Comparison of ENCODE assay signal across 17 cellular contexts in genomic region chr1:67987046-67987799, GRCh38.
DNase-seq lines count a peak whose midpoint lies in the region; ATAC-seq and TF ChIP-seq lines count a peak whose summit lies in the region.
"Had no signal": no experiment of that assay in that cellular context is flagged by ENCODE, and none has a peak within 500 bp of the region (broad histone marks: within the 10 kb centered on the region; RNA-seq: fewer than 3 reads in every experiment).

No MANE protein-coding gene starts in this region.

- H3K79me2 ChIP-seq in mammary epithelial cell (ENCODE audit: insufficient read depth, low read length) (no peaks in the 10 kb centered on the region), Karpas-422 (ENCODE audit: low read length) (no peaks in the 10 kb centered on the region)

- H3K9me3 ChIP-seq in mammary epithelial cell (replicated peaks; ENCODE audit: insufficient read depth, low read length) (no peaks in the 10 kb centered on the region), left lung (no peaks in the 10 kb centered on the region), Karpas-422 (ENCODE audit: low read length) (no peaks in the 10 kb centered on the region)
- H3K9me3 ChIP-seq: esophagus squamous epithelium had no signal

- H3K36me3 ChIP-seq in mammary epithelial cell (ENCODE audit: insufficient read depth, low read length) = no peaks in the 10 kb centered on the region
- no peaks in the 10 kb centered on the region for H3K36me3 ChIP-seq in left lung
- H3K36me3 ChIP-seq in Karpas-422 (ENCODE audit: insufficient read depth, low read length) = no peaks in the 10 kb centered on the region
- H3K36me3 ChIP-seq: esophagus squamous epithelium had no signal

- H3K4me2 ChIP-seq in mammary epithelial cell (ENCODE audit: insufficient read depth, low read depth, low read length) = no peak overlapping the region
- no peak overlapping the region for H3K4me2 ChIP-seq in Karpas-422 (ENCODE audit: low read depth, low read length, poor library complexity, severe bottlenecking)

- CTCF ChIA-PET in mammary epithelial cell (lab: Charles Lee; ENCODE audit: low non-redundant PET) = no interaction called here

- intact Hi-C loops in mammary epithelial cell (cut with micrococcal nuclease) (no loop called here), left lung (cut with DNase I) (no loop called here)

- peak; percentile 97 for DNase-seq in AG10803 (ENCODE audit: low read depth)
- peak; percentile 92 for DNase-seq in M059J (ENCODE audit: low read depth)
- DNase-seq in mammary epithelial cell = peak; percentile 87
- no peak for DNase-seq in left lung
- no peak for DNase-seq in NCI-H446 (lab: John Stamatoyannopoulos, UW)
- no peak for DNase-seq in hippocampal formation (lab: John Stamatoyannopoulos, UW)
- no peak for DNase-seq in Karpas-422
- DNase-seq: activated naive CD4-positive, alpha-beta T cell treated with anti-CD3 and anti-CD28 coated beads, Interleukin-2, amount 10 ng/mL, durations not matched to agents 7 days and 5 days; esophagus squamous epithelium; left colon; naive thymus-derived CD4-positive, alpha-beta T cell; NCI-H1417 treated with DMSO at 0.1 percent for 48 hours; NCI-H524 treated with DMSO at 0.1 percent for 48 hours; retina; stimulated activated CD4-positive, alpha-beta T cell treated with anti-CD3 and anti-CD28 coated beads, Interleukin-4, amount 100 ng/mL, for 24 hours; stimulated activated naive CD4-positive, alpha-beta T cell treated with Interleukin-2 at 50 U/mL for 16 hours had no signal

- H4K20me1 ChIP-seq in mammary epithelial cell (ENCODE audit: insufficient read depth, low read length) = no peaks in the 10 kb centered on the region
- H4K20me1 ChIP-seq in Karpas-422 (ENCODE audit: insufficient read depth, low read depth, low read length) = no peaks in the 10 kb centered on the region

- H3K4me3 ChIP-seq in AG10803 (ENCODE audit: low read length) (no peak overlapping the region), mammary epithelial cell (replicated peaks in 1 of 3; ENCODE audit: insufficient read depth in 1 of 3, low read depth in 2 of 3, low read length in 3 of 3) (no peak overlapping the region), left lung (no peak overlapping the region), Karpas-422 (ENCODE audit: low read length) (no peak overlapping the region)
- H3K4me3 ChIP-seq: esophagus squamous epithelium had no signal

- H2AFZ ChIP-seq in mammary epithelial cell (ENCODE audit: low read depth, low read length) (no peak overlapping the region), Karpas-422 (ENCODE audit: low read length) (no peak overlapping the region)

- no TSS peak for BruUV-seq in mammary epithelial cell (replicated peaks; lab: Mats Ljungman, UMichigan)

- dilution Hi-C loops in mammary epithelial cell (cut with HindIII; ENCODE audit: low sequenced_read_pairs) = no loop called here

- H3K9me2 ChIP-seq in Karpas-422 (replicated peaks; ENCODE audit: insufficient read depth, low read length) = no peaks in the 10 kb centered on the region

- ATAC-seq in left lung (peak; percentile 29), GM19035 (IDR thresholded peaks at IDR 0.05; ENCODE audit: unreplicated experiment) (no peak)
- ATAC-seq: left colon; naive thymus-derived CD4-positive, alpha-beta T cell had no signal

- in situ Hi-C loops in mammary epithelial cell (cut with MboI; ENCODE audit: low sequenced_read_pairs in 2 of 2) = no loop called here

- H3K27ac ChIP-seq in mammary epithelial cell (ENCODE audit: insufficient read depth, low read depth, low read length) (no peak overlapping the region), left lung (no peak overlapping the region), Karpas-422 (ENCODE audit: low read length) (no peak overlapping the region)
- H3K27ac ChIP-seq: esophagus squamous epithelium had no signal

- no peaks in the 10 kb centered on the region for H3K4me1 ChIP-seq in mammary epithelial cell (ENCODE audit: insufficient read depth, low read length)
- H3K4me1 ChIP-seq in left lung = no peaks in the 10 kb centered on the region
- no peaks in the 10 kb centered on the region for H3K4me1 ChIP-seq in Karpas-422 (ENCODE audit: low read length)
- H3K4me1 ChIP-seq: esophagus squamous epithelium had no signal

- TF ChIP-seq CTCF in AG10803 (conservative IDR thresholded peaks at IDR 0.05; ENCODE audit: low read length) (no peak), mammary epithelial cell (conservative IDR thresholded peaks at IDR 0.05 in 1 of 2, IDR thresholded peaks at IDR 0.05 in 1 of 2; ENCODE audit: extremely low read depth in 1 of 2, insufficient read depth in 1 of 2, low read depth in 1 of 2, low read length in 2 of 2) (no peak), left lung (IDR thresholded peaks at IDR 0.05) (no peak)

- 52% methylated on average over 10 of the region's 13 CpGs for WGBS in mammary epithelial cell (ENCODE audit: low coverage, missing lambda C conversion rate)

- H3K9ac ChIP-seq in mammary epithelial cell (ENCODE audit: insufficient read depth, low read length) = no peak overlapping the region
- no peak overlapping the region for H3K9ac ChIP-seq in Karpas-422 (ENCODE audit: low read length)

- no peaks in the 10 kb centered on the region for H3K27me3 ChIP-seq in mammary epithelial cell (ENCODE audit: insufficient read depth, low read length)
- H3K27me3 ChIP-seq in left lung = no peaks in the 10 kb centered on the region
- H3K27me3 ChIP-seq in Karpas-422 (ENCODE audit: low read length) = no peaks in the 10 kb centered on the region
- H3K27me3 ChIP-seq: esophagus squamous epithelium had no signal

Comparison
In these comparisons a context has a peak if more than half of its experiments do, and no peak if none do; other contexts are left out.
1. DNase-seq: peak in AG10803 (single experiment), M059J (single experiment) and mammary epithelial cell (single experiment); none in left lung (0 of 2), NCI-H446 (0 of 2), hippocampal formation (0 of 2) and Karpas-422 (single experiment).